Comparison of ENCODE assay signal across 20 cellular contexts in the genomic region with DNA sequence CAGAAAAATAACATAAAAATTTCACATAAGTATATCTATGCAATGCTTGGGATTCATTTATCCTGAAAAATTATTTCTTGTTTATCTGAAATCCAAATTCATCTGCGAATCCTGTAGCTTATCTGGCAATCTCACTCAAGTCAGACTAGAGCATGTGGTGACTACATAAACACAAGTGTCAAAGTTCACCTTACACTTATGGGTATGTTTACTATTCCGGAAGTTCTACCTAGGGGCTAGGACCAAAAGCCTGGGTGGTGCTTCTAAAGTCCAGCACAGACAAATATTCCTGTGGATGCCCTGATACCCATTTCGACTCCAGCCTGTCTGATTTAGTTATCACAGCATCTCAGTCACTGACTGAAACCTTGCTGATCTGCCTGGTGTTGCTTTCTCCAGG.
DNase-seq lines count a peak whose midpoint lies in the region; ATAC-seq, FAIRE-seq and TF ChIP-seq lines count a peak whose summit lies in the region.
"Had no signal": no experiment of that assay in that cellular context is flagged by ENCODE, and none has a peak within 500 bp of the region (broad histone marks: within the 10 kb centered on the region; RNA-seq: fewer than 3 reads in every experiment).

No MANE protein-coding gene starts in this region.

- peak; percentile 61 for FAIRE-seq in D721Med (lab: Jason Lieb, UNC)
- FAIRE-seq: A204.1, G401.6, GM12891, GM19239 had no signal

- intact Hi-C loops in left colon (cut with DNase I, micrococcal nuclease): no loop called here
- intact Hi-C loops in cardiac septum (cut with DNase I): no loop called here

- ATAC-seq in left colon (peak; percentile 34), GM21723 (IDR thresholded peaks at IDR 0.05; ENCODE audit: unreplicated experiment) (no peak)
- ATAC-seq: CD8-positive, alpha-beta T cell had no signal

- DNase-seq in D721Med (ENCODE audit: insufficient read length, low spot score): no peak
- DNase-seq in HT-29 (ENCODE audit: low spot score): peak; percentile 53
- DNase-seq in HuH-7.5 (ENCODE audit: low spot score): peak; percentile 26
- DNase-seq in left colon: no peak
- DNase-seq in COLO668 (lab: John Stamatoyannopoulos, UW; ENCODE audit: unreplicated experiment): no peak
- no peak for DNase-seq in cardiac septum (ENCODE audit: low spot score)
- DNase-seq: 8988T; ACHN; BE2C; C1 segment of cervical spinal cord; CD4-positive, CD25-positive, alpha-beta regulatory T cell; CD8-positive, alpha-beta T cell; COR-L47; DMS79 treated with DMSO at 0.1 percent for 48 hours; GF-D8 had no signal

- TF ChIP-seq CTCF in D721Med (IDR thresholded peaks at IDR 0.05; ENCODE audit: insufficient read depth, missing control alignments): no peak

Comparison
In these comparisons a context has a peak if more than half of its experiments do, and no peak if none do; other contexts are left out.
1. DNase-seq: peak in HT-29 (single experiment) and HuH-7.5 (single experiment); none in D721Med (single experiment), left colon (0 of 2), COLO668 (single experiment) and cardiac septum (single experiment).